ENCODE assay signal across 23 cellular contexts in genomic region chr5:65646938-65647337, GRCh38. TPM values are rescaled to one million over a fixed set of nuclear protein-coding genes. Genes with fewer than 3 reads are reported as not detected.
A peak's percentile ranks its signal among the peaks of the same experiment; 100 is the strongest.
DNase-seq lines count a peak whose midpoint lies in the region; ATAC-seq, FAIRE-seq and TF ChIP-seq lines count a peak whose summit lies in the region.
"Had no signal": no experiment of that assay in that cellular context is flagged by ENCODE, and none has a peak within 500 bp of the region (broad histone marks: within the 10 kb centered on the region; RNA-seq: fewer than 3 reads in every experiment).

No MANE protein-coding gene starts in this region.

- in situ Hi-C loops in K562 (cut with MboI) (no loop called here), KBM-7 (cut with MboI; ENCODE audit: low pct_unique_long_range_greater_than_20kb, low sequenced_read_pairs) (no loop called here)

- POLR2A ChIA-PET in CD8-positive, alpha-beta T cell (lab: Charles Lee) = no interaction called here
- POLR2A ChIA-PET in K562 (lab: Yijun Ruan, JAX) = no interaction called here
- POLR2A ChIA-PET in PC-3 (lab: Charles Lee; ENCODE audit: unreplicated experiment) = no interaction called here

- H3K27ac ChIP-seq in 22Rv1 (peak overlapping the region; percentile 35), HUES64 (ENCODE audit: low read depth, low read length) (peak overlapping the region; percentile 32; the same call in 1 of the 2 replicates), K562 (ENCODE audit: extremely low read depth, low read depth, low read length) (no peak overlapping the region), PC-3 (ENCODE audit: low read length) (no peak overlapping the region)
- no peak overlapping the region for H3K27ac ChIP-seq in CD8-positive, alpha-beta T cell (ENCODE audit: low read depth, low read length)
- H3K27ac ChIP-seq: BLaER1, C4-2B had no signal

- H3K4me2 ChIP-seq in K562 (ENCODE audit: insufficient read depth, low read length) (no peak overlapping the region), PC-3 (ENCODE audit: low read length) (no peak overlapping the region)
- H3K4me2 ChIP-seq: BLaER1 had no signal

- TF ChIP-seq EP300 in K562 (IDR thresholded peaks at IDR 0.05; ENCODE audit: low read length) = no peak

- intact Hi-C loops in CD8-positive, alpha-beta T cell (cut with DNase I, micrococcal nuclease) = no loop called here
- intact Hi-C loops in K562 (cut with micrococcal nuclease) (no loop called here), PC-3 (cut with micrococcal nuclease) (no loop called here)

- no peaks in the 10 kb centered on the region for H3K9me3 ChIP-seq in CD8-positive, alpha-beta T cell (ENCODE audit: low read length)
- H3K9me3 ChIP-seq in HUES64 (ENCODE audit: insufficient read depth, low read depth, low read length) = no peaks in the 10 kb centered on the region
- no peaks in the 10 kb centered on the region for H3K9me3 ChIP-seq in K562 (replicated peaks; ENCODE audit: control insufficient read depth, insufficient read depth, low read depth, low read length)
- no peaks in the 10 kb centered on the region for H3K9me3 ChIP-seq in PC-3 (ENCODE audit: low read length)
- H3K9me3 ChIP-seq: BLaER1, HAP-1 had no signal

- no peaks in the 10 kb centered on the region for H3K9me1 ChIP-seq in K562 (ENCODE audit: control insufficient read depth, insufficient read depth, low read length)

- H2AFZ ChIP-seq in K562 (ENCODE audit: low read depth, low read length) (no peak overlapping the region), PC-3 (ENCODE audit: low read length) (no peak overlapping the region)

- H3K27me3 ChIP-seq in CD8-positive, alpha-beta T cell (ENCODE audit: insufficient read depth, low read length) = no peaks in the 10 kb centered on the region
- H3K27me3 ChIP-seq in HUES64 (ENCODE audit: insufficient read depth, low read length) (no peaks in the 10 kb centered on the region), K562 (ENCODE audit: control insufficient read depth in 2 of 2, insufficient read depth in 2 of 2, low read length in 2 of 2) (no peaks in the 10 kb centered on the region), PC-3 (ENCODE audit: low read length) (no peaks in the 10 kb centered on the region)
- H3K27me3 ChIP-seq: BLaER1 had no signal

- H3K9ac ChIP-seq in HUES64 (ENCODE audit: low read depth, low read length) (no peak overlapping the region), K562 (ENCODE audit: insufficient read depth in 1 of 2, low read depth in 2 of 2, low read length in 2 of 2) (no peak overlapping the region), PC-3 (ENCODE audit: low read length) (no peak overlapping the region)
- H3K9ac ChIP-seq: BLaER1 had no signal

- H3K9me3 Mint-ChIP-seq in CD8-positive, alpha-beta T cell = no peaks in the 10 kb centered on the region
- H3K9me3 Mint-ChIP-seq: CD8-positive, alpha-beta memory T cell had no signal

- no peaks in the 10 kb centered on the region for H3K79me2 ChIP-seq in K562 (ENCODE audit: control insufficient read depth, insufficient read depth, low read length)
- no peaks in the 10 kb centered on the region for H3K79me2 ChIP-seq in PC-3 (ENCODE audit: low read length)

- H3K4me3 Mint-ChIP-seq in CD8-positive, alpha-beta T cell = no peak overlapping the region
- H3K4me3 Mint-ChIP-seq: B cell; CD4-positive, CD25-positive, alpha-beta regulatory T cell; CD8-positive, alpha-beta memory T cell had no signal

- TF ChIP-seq CTCF in 22Rv1 (IDR thresholded peaks at IDR 0.05) (no peak), K562 (IDR thresholded peaks at IDR 0.05 in 2 of 3, conservative IDR thresholded peaks at IDR 0.05 in 1 of 3; ENCODE audit: insufficient read depth in 2 of 3, low read depth in 1 of 3, low read length in 3 of 3) (no peak), PC-3 (conservative IDR thresholded peaks at IDR 0.05; ENCODE audit: low read depth, low read length) (no peak)
- no peak for TF ChIP-seq CTCF in CD8-positive, alpha-beta T cell (IDR thresholded peaks at IDR 0.05)

- 90% methylated on average over 2 of the region's 2 CpGs for WGBS in HUES64
- WGBS in K562 (ENCODE audit: insufficient coverage, low coverage, missing lambda C conversion rate) = 66% methylated on average over 2 of the region's 2 CpGs

- peak overlapping the region; percentile 28 for H3K27ac Mint-ChIP-seq in CD8-positive, alpha-beta T cell
- H3K27ac Mint-ChIP-seq: B cell; CD4-positive, CD25-positive, alpha-beta regulatory T cell had no signal

- H4K20me1 ChIP-seq in K562 (replicated peaks; ENCODE audit: control insufficient read depth, insufficient read depth, low read length) (no peaks in the 10 kb centered on the region), PC-3 (ENCODE audit: low read length) (no peaks in the 10 kb centered on the region)
- H4K20me1 ChIP-seq: BLaER1 had no signal

- no peaks in the 10 kb centered on the region for H3K4me1 Mint-ChIP-seq in CD8-positive, alpha-beta T cell (ENCODE audit: low read depth)
- H3K4me1 Mint-ChIP-seq: B cell had no signal

- no peak for FAIRE-seq in K562 (lab: Jason Lieb, UNC)
- FAIRE-seq: A204.1, D721Med, GM18507, H54 had no signal

- H3F3A ChIP-seq in PC-3 (ENCODE audit: low read length, unreplicated experiment) = no peaks in the 10 kb centered on the region

- no peak overlapping the region for H3K4me3 ChIP-seq in CD8-positive, alpha-beta T cell (ENCODE audit: low read depth, low read length)
- H3K4me3 ChIP-seq in HUES64 (ENCODE audit: low read length) (no peak overlapping the region), K562 (no peak overlapping the region), PC-3 (ENCODE audit: low read length) (no peak overlapping the region)
- H3K4me3 ChIP-seq: BLaER1, HAP-1 had no signal

- no peaks in the 10 kb centered on the region for H3K36me3 ChIP-seq in CD8-positive, alpha-beta T cell (ENCODE audit: insufficient read depth, low read length)
- no peaks in the 10 kb centered on the region; the same call in 1 of the 2 replicates for H3K36me3 ChIP-seq in HUES64 (ENCODE audit: insufficient read depth, low read length)
- peaks cover 18% of the 10 kb centered on the region; the same call in 1 of the 3 replicates for H3K36me3 ChIP-seq in K562 (ENCODE audit: control insufficient read depth, insufficient read depth, low read length)
- H3K36me3 ChIP-seq in PC-3 (ENCODE audit: low read depth, low read length) = no peaks in the 10 kb centered on the region

- no peaks in the 10 kb centered on the region for H3K4me1 ChIP-seq in CD8-positive, alpha-beta T cell (ENCODE audit: insufficient read depth, low read length)
- H3K4me1 ChIP-seq in HUES64 (ENCODE audit: insufficient read depth, low read length) (peaks cover 16% of the 10 kb centered on the region), K562 (replicated peaks in 1 of 2; ENCODE audit: control insufficient read depth in 2 of 2, insufficient read depth in 2 of 2, low read length in 2 of 2) (no peaks in the 10 kb centered on the region), PC-3 (ENCODE audit: insufficient read depth, low read length) (no peaks in the 10 kb centered on the region)
- H3K4me1 ChIP-seq: BLaER1 had no signal

- no peak for TF ChIP-seq POLR2A in K562 (conservative IDR thresholded peaks at IDR 0.05)

- TF ChIP-seq RAD21 in K562 (CRISPR knock-in tag; conservative IDR thresholded peaks at IDR 0.05 in 1 of 2, IDR thresholded peaks at IDR 0.05 in 1 of 2) = no peak

- CTCF ChIA-PET in CD8-positive, alpha-beta T cell (lab: Charles Lee) = no interaction called here
- CTCF ChIA-PET in K562 (lab: Yijun Ruan, JAX; ENCODE audit: low intra/inter-chr PET ratio) = no interaction called here
- CTCF ChIA-PET in PC-3 (lab: Charles Lee) = no interaction called here

- ATAC-seq in CD8-positive, alpha-beta T cell = no peak
- no peak for ATAC-seq in K562
- no peak for ATAC-seq in PC-3

- H3K27me3 Mint-ChIP-seq in CD8-positive, alpha-beta T cell (ENCODE audit: low read depth) = no peaks in the 10 kb centered on the region
- H3K27me3 Mint-ChIP-seq: B cell; CD4-positive, CD25-positive, alpha-beta regulatory T cell; CD8-positive, alpha-beta memory T cell had no signal

- BruUV-seq in K562 (replicated peaks; lab: Mats Ljungman, UMichigan) (no TSS peak), PC-3 (replicated peaks; lab: Mats Ljungman, UMichigan) (no TSS peak)

- DNase-seq in CD8-positive, alpha-beta T cell = no peak
- DNase-seq in K562 (ENCODE audit: extremely low read depth in 1 of 4, low spot score in 3 of 4) (no peak), KBM-7 (no peak), PC-3 (no peak), NCI-H2081 (lab: John Stamatoyannopoulos, UW) (no peak), putamen (ENCODE audit: low spot score) (no peak)
- DNase-seq: CD4-positive, CD25-positive, alpha-beta regulatory T cell; CD8-positive, alpha-beta memory T cell; DMS 273 treated with DMSO at 0.1 percent for 48 hours; DMS53; DMS79 treated with DMSO at 0.1 percent for 48 hours; GDM1; GOT3 had no signal

- peaks cover 49% of the 10 kb centered on the region for H3K36me3 Mint-ChIP-seq in CD8-positive, alpha-beta T cell

- no peaks in the 10 kb centered on the region for H3K9me2 ChIP-seq in PC-3 (replicated peaks; ENCODE audit: low read length)

RNA-seq across cellular contexts. Expression of gene SHLD3, which starts 22.1 kb away (rescaled TPM):
- total RNA-seq in CD8-positive, alpha-beta T cell = 10 to 100 TPM; 11.6 to 14.5 TPM
- 3.7 TPM for polyA plus RNA-seq in HUES64 (2013, experiment 1 of 2)
- 4.0 TPM for polyA plus RNA-seq in HUES64 (2013, experiment 2 of 2)
- 4.5 and 25.4 TPM in 2 replicates for total RNA-seq in K562 (2011; cell fraction: chromatin; rRNA removed; ENCODE audit: low replicate concordance)
- total RNA-seq in K562 (2011; cell fraction: nucleolus; rRNA removed) = 2.8 and 3.0 TPM in 2 replicates
- total RNA-seq in K562 (2011; cell fraction: nucleoplasm; rRNA removed) = 6.5 and 9.8 TPM in 2 replicates
- total RNA-seq in K562 (2014; rRNA removed) (3.0 and 4.8 TPM in 2 replicates), K562 (2014; rRNA removed; fragmentation: Illumina TruSeq; extraction: Trizol) (8.4 and 9.4 TPM in 2 replicates), K562 (2015; rRNA removed; fragmentation: Illumina TruSeq; extraction: Trizol) (8.1 and 8.7 TPM in 2 replicates), K562 (2021) (4.7 and 4.8 TPM in 2 replicates), PC-3 (2014; rRNA removed) (1.4 and 1.6 TPM in 2 replicates)
- polyA plus RNA-seq in K562 (2011; rRNA removed) (6.6 and 8.5 TPM in 2 replicates), K562 (2014; fragmentation: Illumina TruSeq; extraction: Trizol) (8.6 and 9.5 TPM in 2 replicates), K562 (2014; fragmentation: Nextera tagmentation; extraction: Ambion mirVana) (10 to 100 TPM; 12.1 to 14.5 TPM), K562 (2014; rRNA removed) (8.3 and 8.6 TPM in 2 replicates)
- 1.1 and 2.4 TPM in 2 replicates for polyA plus RNA-seq in K562 (2011; cell fraction: cytosol; rRNA removed)
- 1.4 and 3.2 TPM in 2 replicates for polyA plus RNA-seq in K562 (2011; cell fraction: nucleus; rRNA removed)
- 4.3 and 4.8 TPM in 2 replicates for polyA plus RNA-seq in K562 (2012)
- polyA minus RNA-seq in K562 (2011; rRNA and poly(A)+ RNA removed) = 8.3 and 10.3 TPM in 2 replicates
- polyA minus RNA-seq in K562 (2011; cell fraction: cytosol; rRNA and poly(A)+ RNA removed) = 1.1 and 1.5 TPM in 2 replicates
- 4.0 and 8.0 TPM in 2 replicates for polyA minus RNA-seq in K562 (2011; cell fraction: nucleus; rRNA and poly(A)+ RNA removed)

RNA-seq across cellular contexts. Expression of gene TRAPPC13, which starts 22.1 kb away (rescaled TPM):
- 10 to 100 TPM; 11.9 to 17.6 TPM for total RNA-seq in CD8-positive, alpha-beta T cell
- polyA plus RNA-seq in HUES64 (2013, experiment 1 of 2) = 15.4 TPM
- polyA plus RNA-seq in HUES64 (2013, experiment 2 of 2) = 17.8 TPM
- 12.8 and 32.0 TPM in 2 replicates for total RNA-seq in K562 (2011; cell fraction: chromatin; rRNA removed; ENCODE audit: low replicate concordance)
- 3.8 and 4.5 TPM in 2 replicates for total RNA-seq in K562 (2011; cell fraction: nucleolus; rRNA removed)
- 8.4 and 14.3 TPM in 2 replicates for total RNA-seq in K562 (2011; cell fraction: nucleoplasm; rRNA removed)
- total RNA-seq in K562 (2014; rRNA removed) = 13.3 and 17.0 TPM in 2 replicates
- 30.9 and 36.2 TPM in 2 replicates for total RNA-seq in K562 (2014; rRNA removed; fragmentation: Illumina TruSeq; extraction: Trizol)
- 21.9 and 22.2 TPM in 2 replicates for total RNA-seq in K562 (2015; rRNA removed; fragmentation: Illumina TruSeq; extraction: Trizol)
- total RNA-seq in K562 (2021) = 16.2 and 17.3 TPM in 2 replicates
- polyA plus RNA-seq in K562 (2011; rRNA removed) = 35.3 and 43.8 TPM in 2 replicates
- polyA plus RNA-seq in K562 (2011; cell fraction: cytosol; rRNA removed) = 4.2 and 7.8 TPM in 2 replicates
- 12.2 and 18.4 TPM in 2 replicates for polyA plus RNA-seq in K562 (2011; cell fraction: nucleus; rRNA removed)
- 13.8 and 15.4 TPM in 2 replicates for polyA plus RNA-seq in K562 (2012)
- polyA plus RNA-seq in K562 (2014; fragmentation: Illumina TruSeq; extraction: Trizol) = 19.6 and 22.4 TPM in 2 replicates
- polyA plus RNA-seq in K562 (2014; fragmentation: Nextera tagmentation; extraction: Ambion mirVana) = 10 to 100 TPM; 30.7 to 32.9 TPM
- polyA plus RNA-seq in K562 (2014; rRNA removed) = 24.0 and 24.5 TPM in 2 replicates
- 28.9 and 30.8 TPM in 2 replicates for polyA minus RNA-seq in K562 (2011; rRNA and poly(A)+ RNA removed)
- polyA minus RNA-seq in K562 (2011; cell fraction: cytosol; rRNA and poly(A)+ RNA removed) = 6.2 and 9.4 TPM in 2 replicates
- polyA minus RNA-seq in K562 (2011; cell fraction: nucleus; rRNA and poly(A)+ RNA removed) = 4.8 and 7.3 TPM in 2 replicates
- total RNA-seq in PC-3 (2014; rRNA removed) = 6.6 and 6.7 TPM in 2 replicates

RNA-seq across cellular contexts. Expression of gene TRIM23, which starts 22.8 kb away (rescaled TPM):
- 10 to 100 TPM; 27.6 to 30.0 TPM for total RNA-seq in CD8-positive, alpha-beta T cell
- polyA plus RNA-seq in HUES64 (2013, experiment 1 of 2) = 8.4 TPM
- 7.5 TPM for polyA plus RNA-seq in HUES64 (2013, experiment 2 of 2)
- 14.1 and 17.5 TPM in 2 replicates for total RNA-seq in K562 (2011; cell fraction: chromatin; rRNA removed; ENCODE audit: low replicate concordance)
- 4.7 and 5.8 TPM in 2 replicates for total RNA-seq in K562 (2011; cell fraction: nucleolus; rRNA removed)
- total RNA-seq in K562 (2011; cell fraction: nucleoplasm; rRNA removed) = 9.1 and 9.5 TPM in 2 replicates
- total RNA-seq in K562 (2014; rRNA removed) = 5.2 and 8.5 TPM in 2 replicates
- total RNA-seq in K562 (2014; rRNA removed; fragmentation: Illumina TruSeq; extraction: Trizol) = 6.3 and 8.5 TPM in 2 replicates
- 4.3 and 4.9 TPM in 2 replicates for total RNA-seq in K562 (2015; rRNA removed; fragmentation: Illumina TruSeq; extraction: Trizol)
- 5.6 and 5.9 TPM in 2 replicates for total RNA-seq in K562 (2021)
- 4.6 and 6.1 TPM in 2 replicates for polyA plus RNA-seq in K562 (2011; rRNA removed)
- polyA plus RNA-seq in K562 (2011; cell fraction: cytosol; rRNA removed) = 3.0 and 3.6 TPM in 2 replicates
- 8.9 and 9.7 TPM in 2 replicates for polyA plus RNA-seq in K562 (2011; cell fraction: nucleus; rRNA removed)
- polyA plus RNA-seq in K562 (2012) = 3.1 and 3.4 TPM in 2 replicates
- 3.7 and 4.1 TPM in 2 replicates for polyA plus RNA-seq in K562 (2014; fragmentation: Illumina TruSeq; extraction: Trizol)
- 1 to 10 TPM; 2.4 to 2.6 TPM for polyA plus RNA-seq in K562 (2014; fragmentation: Nextera tagmentation; extraction: Ambion mirVana)
- 2.7 and 3.5 TPM in 2 replicates for polyA plus RNA-seq in K562 (2014; rRNA removed)
- polyA minus RNA-seq in K562 (2011; rRNA and poly(A)+ RNA removed) = 20.7 and 25.4 TPM in 2 replicates
- 4.3 and 6.7 TPM in 2 replicates for polyA minus RNA-seq in K562 (2011; cell fraction: cytosol; rRNA and poly(A)+ RNA removed)
- 13.6 and 22.2 TPM in 2 replicates for polyA minus RNA-seq in K562 (2011; cell fraction: nucleus; rRNA and poly(A)+ RNA removed)
- 4.7 and 7.7 TPM in 2 replicates for total RNA-seq in PC-3 (2014; rRNA removed)

Comparison
In these comparisons a context has a peak if more than half of its experiments do, and no peak if none do; other contexts are left out.
1. H3K27ac ChIP-seq: peak in 22Rv1 (single experiment) and HUES64 (single experiment); none in CD8-positive, alpha-beta T cell (single experiment), K562 (single experiment) and PC-3 (single experiment).